In the genomic region with DNA sequence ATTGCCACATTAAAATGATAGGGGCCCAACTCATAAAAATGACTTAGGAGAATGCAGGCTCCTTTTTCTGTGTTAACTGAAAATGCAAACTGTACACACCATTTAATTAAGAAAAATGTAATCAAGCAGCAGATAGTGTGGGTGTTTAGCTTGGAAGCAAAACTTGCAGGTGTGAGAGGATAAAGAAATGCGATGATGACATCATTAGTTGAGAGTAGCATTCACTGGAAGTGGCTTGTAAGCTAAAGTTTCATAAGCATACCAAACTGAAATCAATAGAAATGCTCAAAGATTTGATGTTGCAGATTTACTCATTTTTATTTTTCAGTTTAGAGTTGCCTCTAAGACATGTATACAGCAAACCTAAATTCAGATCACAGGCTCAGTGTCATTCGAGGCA, we compare ENCODE assay signal across 29 cellular contexts.
"Had no signal": no experiment of that assay in that cellular context is flagged by ENCODE, and none has a peak within 500 bp of the region (broad histone marks: within the 10 kb centered on the region; RNA-seq: fewer than 3 reads in every experiment).

No MANE protein-coding gene starts in this region.

- H3K4me2 ChIP-seq: PC-9 had no signal

- H3K27ac ChIP-seq: PC-9, SJSA1 had no signal

- H3K4me3 ChIP-seq: PC-9, SJSA1 had no signal

- FAIRE-seq: RCC 7860 had no signal

- H3K27me3 ChIP-seq: SJSA1 had no signal

- H2AFZ ChIP-seq: PC-9 had no signal

- H3K4me1 ChIP-seq: SJSA1 had no signal

- H3K9me3 ChIP-seq: SJSA1 had no signal

- DNase-seq: Karpas-422, KG1, NCI-H1048, NCI-H1092 treated with DMSO at 0.1 percent for 48 hours, NCI-H1105 treated with DMSO at 0.1 percent for 48 hours, NCI-H1436, NCI-H146, NCI-H1694, NCI-H187, NCI-H1930, NCI-H2029 treated with DMSO at 0.1 percent for 48 hours, NCI-H2081 treated with DMSO at 0.1 percent for 48 hours, NCI-H2171 treated with DMSO at 0.1 percent for 48 hours, NCI-H2227 treated with DMSO at 0.1 percent for 48 hours, NCI-H345, NCI-H446, NCI-H510A treated with DMSO at 0.1 percent for 48 hours, NCI-H524 treated with DMSO at 0.1 percent for 48 hours, NCI-H526 treated with DMSO at 0.1 percent for 48 hours, NCI-H748 treated with DMSO at 0.1 percent for 48 hours, NCI-H82, PC-9, Right ventricle myocardium superior, SHP77 treated with DMSO at 0.1 percent for 48 hours, T-cell had no signal

- H3K36me3 Mint-ChIP-seq: T-cell had no signal

- ATAC-seq: Panc1, SK-N-SH treated with all-trans-retinoic acid at 6 μM for 48 hours, T-cell had no signal

- H3K27ac Mint-ChIP-seq: T-cell had no signal

- H3K36me3 ChIP-seq: SJSA1 had no signal
